In genomic region chr1:103362348-103363007, GRCh38 we compare ENCODE assay signal across 21 cellular contexts.
"Had no signal": no experiment of that assay in that cellular context is flagged by ENCODE, and none has a peak within 500 bp of the region (broad histone marks: within the 10 kb centered on the region; RNA-seq: fewer than 3 reads in every experiment).

No MANE protein-coding gene starts in this region.

- H3K4me1 ChIP-seq: colonic mucosa, esophagus muscularis mucosa, gastrocnemius medialis, right lobe of liver, SJSA1, upper lobe of left lung had no signal

- H3K4me1 Mint-ChIP-seq: memory B cell had no signal

- H3K4me3 Mint-ChIP-seq: activated naive CD8-positive, alpha-beta T cell; memory B cell had no signal

- ATAC-seq: gastrocnemius medialis, left cardiac atrium, right lobe of liver had no signal

- H3K36me3 Mint-ChIP-seq: activated naive CD8-positive, alpha-beta T cell; memory B cell had no signal

- H3K9me3 ChIP-seq: colonic mucosa, esophagus muscularis mucosa, gastrocnemius medialis, right lobe of liver, SJSA1, upper lobe of left lung had no signal

- H3K27me3 ChIP-seq: colonic mucosa, esophagus muscularis mucosa, gastrocnemius medialis, right lobe of liver, SJSA1, upper lobe of left lung had no signal

- DNase-seq: activated CD4-positive, alpha-beta T cell treated with anti-CD3 and anti-CD28 coated beads, Interleukin-2, amount 50 U/mL, for 1 hour; activated CD4-positive, CD25-positive, alpha-beta regulatory T cell; activated CD8-positive, alpha-beta memory T cell treated with anti-CD3 and anti-CD28 coated beads for 24 hours; activated gamma-delta T cell treated with Interleukin-2 at 50 U/mL for 16 hours; amygdala; colonic mucosa; gastrocnemius medialis; head of caudate nucleus; hypothalamus; left cardiac atrium; occipital lobe; right lobe of liver; stimulated activated CD4-positive, alpha-beta T cell treated with anti-CD3 and anti-CD28 coated beads, Interleukin-2, amount 100 ng/mL, for 24 hours; stimulated activated naive CD4-positive, alpha-beta T cell; T1000; upper lobe of left lung had no signal

- H3K27ac Mint-ChIP-seq: activated naive CD8-positive, alpha-beta T cell; memory B cell had no signal

- H3K4me3 ChIP-seq: colonic mucosa, esophagus muscularis mucosa, gastrocnemius medialis, right lobe of liver, SJSA1, skin epidermis, upper lobe of left lung had no signal

- H3K36me3 ChIP-seq: colonic mucosa, esophagus muscularis mucosa, gastrocnemius medialis, right lobe of liver, SJSA1, upper lobe of left lung had no signal

- H3K27ac ChIP-seq: colonic mucosa, esophagus muscularis mucosa, gastrocnemius medialis, right lobe of liver, SJSA1, skin epidermis, upper lobe of left lung had no signal

- H3K9me3 Mint-ChIP-seq: memory B cell had no signal

- H3K27me3 Mint-ChIP-seq: activated naive CD8-positive, alpha-beta T cell; memory B cell had no signal
